ENCODE assay signal across 8 cellular contexts in genomic region chr18:32019251-32019943, GRCh38. TPM values are rescaled to one million over a fixed set of nuclear protein-coding genes. Genes with fewer than 3 reads are reported as not detected.
DNase-seq lines count a peak whose midpoint lies in the region; ATAC-seq and TF ChIP-seq lines count a peak whose summit lies in the region.

No MANE protein-coding gene starts in this region.

- WGBS in esophagus muscularis mucosa = 5% methylated on average over 19 of the region's 31 CpGs

- POLR2A ChIA-PET in naive thymus-derived CD4-positive, alpha-beta T cell (lab: Charles Lee) = interaction anchor here (0.6 to 4.6 kb wide), 27 partner anchors 8 to 452 kb away, joined by 3 to 100 read pairs (median 5); partner anchors contain the start of genes GAREM1, RNF138 and TRAPPC8

- H3K4me3 ChIP-seq in esophagus muscularis mucosa (peak overlapping the region; percentile 54 to 64 (median 60)), stomach smooth muscle (ENCODE audit: low read length in 2 of 2) (peak overlapping the region; percentile 81 to 87)
- H3K4me3 ChIP-seq in naive thymus-derived CD4-positive, alpha-beta T cell (ENCODE audit: low read length) = peak overlapping the region; percentile 89

- H3K36me3 ChIP-seq in esophagus muscularis mucosa = no peaks in the 10 kb centered on the region
- peaks cover 0 to 15% (median 0%) of the 10 kb centered on the region in 3 experiments for H3K36me3 ChIP-seq in naive thymus-derived CD4-positive, alpha-beta T cell (ENCODE audit: control insufficient read depth in 2 of 3, insufficient read depth in 3 of 3, low read length in 3 of 3)
- no peaks in the 10 kb centered on the region for H3K36me3 ChIP-seq in stomach smooth muscle (ENCODE audit: control insufficient read depth in 2 of 2, insufficient read depth in 2 of 2, low read length in 2 of 2)

- H3K4me1 ChIP-seq in esophagus muscularis mucosa (peaks cover 5 to 26% (median 23%) of the 10 kb centered on the region in 4 donors), stomach smooth muscle (ENCODE audit: control insufficient read depth, insufficient read depth, low read length) (peaks cover 15% of the 10 kb centered on the region)
- H3K4me1 ChIP-seq in naive thymus-derived CD4-positive, alpha-beta T cell (ENCODE audit: control insufficient read depth in 2 of 2, insufficient read depth in 2 of 2, low read length in 2 of 2) = peaks cover 34% of the 10 kb centered on the region in 2 donors

- H3K9me3 ChIP-seq in esophagus muscularis mucosa (no peaks in the 10 kb centered on the region), stomach smooth muscle (ENCODE audit: control insufficient read depth in 2 of 2, low read length in 2 of 2) (no peaks in the 10 kb centered on the region)
- H3K9me3 ChIP-seq in naive thymus-derived CD4-positive, alpha-beta T cell (ENCODE audit: control insufficient read depth in 2 of 3, low read length in 3 of 3) = no peaks in the 10 kb centered on the region

- TF ChIP-seq CTCF in esophagus muscularis mucosa (IDR thresholded peaks at IDR 0.05) = no peak

- CTCF ChIA-PET in naive thymus-derived CD4-positive, alpha-beta T cell (lab: Charles Lee) = interaction anchor here (0.6 to 3.9 kb wide), 15 partner anchors 9 to 81 kb away, joined by 3 to 18 read pairs (median 5); partner anchors contain the start of gene TRAPPC8

- H3K4me1 Mint-ChIP-seq in activated T-cell treated with anti-CD3 and anti-CD28 coated beads, Interleukin-2, amount 50 U/mL, for 4 hours (ENCODE audit: low read depth) = peaks cover 58% of the 10 kb centered on the region
- H3K4me1 Mint-ChIP-seq in naive thymus-derived CD4-positive, alpha-beta T cell = peaks cover 36 to 76% (median 54%) of the 10 kb centered on the region in 7 donors

- no peaks in the 10 kb centered on the region for H3K9me3 Mint-ChIP-seq in activated T-cell treated with anti-CD3 and anti-CD28 coated beads, Interleukin-2, amount 50 U/mL, for 4 hours
- H3K9me3 Mint-ChIP-seq in naive thymus-derived CD4-positive, alpha-beta T cell = peaks cover 0 to 3% (median 0%) of the 10 kb centered on the region in 11 donors

- intact Hi-C loops in esophagus muscularis mucosa (cut with DNase I) = no loop called here
- intact Hi-C loops in naive thymus-derived CD4-positive, alpha-beta T cell (cut with micrococcal nuclease) = loop anchor here (2.0 to 5.0 kb wide), 3 partner anchors 35 to 38 kb away; no protein-coding TSS in a partner anchor

- H3K27me3 ChIP-seq in esophagus muscularis mucosa (peaks cover 0 to 6% (median 0%) of the 10 kb centered on the region in 4 donors), stomach smooth muscle (ENCODE audit: control insufficient read depth in 1 of 2, insufficient read depth in 2 of 2, low read length in 2 of 2) (peaks cover 6 to 9% of the 10 kb centered on the region in 2 donors)
- no peaks in the 10 kb centered on the region for H3K27me3 ChIP-seq in naive thymus-derived CD4-positive, alpha-beta T cell (ENCODE audit: control insufficient read depth in 2 of 2, insufficient read depth in 2 of 2, low read length in 2 of 2)

- H3K27ac ChIP-seq in esophagus muscularis mucosa (replicated peaks in 1 of 4) (peak overlapping the region; percentile 54 to 78 (median 62)), stomach smooth muscle (ENCODE audit: low read length) (no peak overlapping the region)
- peak overlapping the region; percentile 87 for H3K27ac ChIP-seq in naive thymus-derived CD4-positive, alpha-beta T cell (ENCODE audit: low read depth, low read length)

- no peak for TF ChIP-seq POLR2A in esophagus muscularis mucosa (IDR thresholded peaks at IDR 0.05; ENCODE audit: low read depth)

- peak overlapping the region; percentile 47 to 59 for H3K9ac ChIP-seq in stomach smooth muscle (ENCODE audit: low read length in 2 of 2)

- H3K36me3 Mint-ChIP-seq in activated T-cell treated with anti-CD3 and anti-CD28 coated beads, Interleukin-2, amount 50 U/mL, for 4 hours (ENCODE audit: insufficient read depth) = peaks cover 3% of the 10 kb centered on the region
- H3K36me3 Mint-ChIP-seq in naive thymus-derived CD4-positive, alpha-beta T cell = peaks cover 0 to 25% (median 8%) of the 10 kb centered on the region in 5 donors

- peak overlapping the region; percentile 87 to 99 (median 96) for H3K27ac Mint-ChIP-seq in naive thymus-derived CD4-positive, alpha-beta T cell

- peak overlapping the region; percentile 90 for H3K4me3 Mint-ChIP-seq in activated T-cell treated with anti-CD3 and anti-CD28 coated beads, Interleukin-2, amount 50 U/mL, for 4 hours
- peak overlapping the region; percentile 87 to 99 (median 96) for H3K4me3 Mint-ChIP-seq in naive thymus-derived CD4-positive, alpha-beta T cell

- ATAC-seq in GM21619 (IDR thresholded peaks at IDR 0.05; ENCODE audit: unreplicated experiment) (peak; percentile 9), HG02642 (IDR thresholded peaks at IDR 0.05; ENCODE audit: poor library complexity, unreplicated experiment) (no peak)
- ATAC-seq in activated T-cell treated with anti-CD3 and anti-CD28 coated beads, Interleukin-2, amount 50 U/mL, for 4 hours = peak; percentile 13 to 19
- ATAC-seq in naive thymus-derived CD4-positive, alpha-beta T cell = peak; percentile 58

- no peaks in the 10 kb centered on the region for H3K27me3 Mint-ChIP-seq in activated T-cell treated with anti-CD3 and anti-CD28 coated beads, Interleukin-2, amount 50 U/mL, for 4 hours (ENCODE audit: low read depth)
- H3K27me3 Mint-ChIP-seq in naive thymus-derived CD4-positive, alpha-beta T cell = peaks cover 0 to 2% (median 0%) of the 10 kb centered on the region in 5 donors

- DNase-seq in AG20443 (ENCODE audit: low spot score) (peak; percentile 33), NCI-H748 treated with DMSO at 0.1 percent for 48 hours (lab: John Stamatoyannopoulos, UW) (peak; percentile 20), esophagus muscularis mucosa (ENCODE audit: extremely low spot score) (no peak)
- peak; percentile 45 for DNase-seq in activated T-cell treated with anti-CD3 and anti-CD28 coated beads, Interleukin-2, amount 50 U/mL, for 4 hours
- DNase-seq in naive thymus-derived CD4-positive, alpha-beta T cell = peak; percentile 40 to 90 (median 86)

- no peak for TF ChIP-seq EP300 in esophagus muscularis mucosa (IDR thresholded peaks at IDR 0.05)

RNA-seq across cellular contexts. Expression of gene RNF125, which starts 0.8 kb away (rescaled TPM):
- 10 to 100 TPM; 16.0 to 29.3 (median 16.8) TPM for total RNA-seq in activated T-cell treated with anti-CD3 and anti-CD28 coated beads, Interleukin-2, amount 50 U/mL, for 4 hours
- total RNA-seq in esophagus muscularis mucosa = 1 to 10 TPM; 3.3 to 5.2 (median 4.3) TPM
- total RNA-seq in naive thymus-derived CD4-positive, alpha-beta T cell = 10 to 100 TPM; 30.3 to 59.8 (median 37.1) TPM
- polyA plus RNA-seq in naive thymus-derived CD4-positive, alpha-beta T cell = 10 to 100 TPM; 20.9 to 64.7 TPM
